In the genomic region with DNA sequence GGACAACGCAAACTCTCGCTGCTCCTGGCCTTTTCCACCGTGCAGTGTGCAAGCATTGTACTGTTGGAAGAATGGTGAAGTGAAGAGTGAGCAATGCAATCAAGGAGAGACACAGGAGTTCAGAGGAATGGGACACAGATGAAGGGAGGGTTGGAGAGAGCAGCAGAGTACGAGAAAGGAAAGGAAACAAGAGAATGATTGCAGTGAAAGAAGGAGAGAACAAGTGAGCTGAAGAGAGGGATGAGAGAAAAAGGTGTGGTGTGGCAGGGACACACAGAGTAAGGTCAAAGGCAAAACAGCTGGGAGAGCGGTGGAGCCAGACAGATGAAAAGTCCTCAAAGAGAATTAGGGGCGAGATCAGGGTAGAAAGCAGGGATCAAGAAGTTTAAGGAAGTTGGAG, we compare ENCODE assay signal across 1 cellular context.
TF ChIP-seq lines count a peak whose summit lies in the region.

No MANE protein-coding gene starts in this region.

TF ChIP-seq in H1, 55 proteins besides CTCF, POLR2A, EP300 and RAD21:
- TF ChIP-seq, protein P1, sequence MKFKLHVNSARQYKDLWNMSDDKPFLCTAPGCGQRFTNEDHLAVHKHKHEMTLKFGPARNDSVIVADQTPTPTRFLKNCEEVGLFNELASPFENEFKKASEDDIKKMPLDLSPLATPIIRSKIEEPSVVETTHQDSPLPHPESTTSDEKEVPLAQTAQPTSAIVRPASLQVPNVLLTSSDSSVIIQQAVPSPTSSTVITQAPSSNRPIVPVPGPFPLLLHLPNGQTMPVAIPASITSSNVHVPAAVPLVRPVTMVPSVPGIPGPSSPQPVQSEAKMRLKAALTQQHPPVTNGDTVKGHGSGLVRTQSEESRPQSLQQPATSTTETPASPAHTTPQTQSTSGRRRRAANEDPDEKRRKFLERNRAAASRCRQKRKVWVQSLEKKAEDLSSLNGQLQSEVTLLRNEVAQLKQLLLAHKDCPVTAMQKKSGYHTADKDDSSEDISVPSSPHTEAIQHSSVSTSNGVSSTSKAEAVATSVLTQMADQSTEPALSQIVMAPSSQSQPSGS (IDR thresholded peaks at IDR 0.05; ENCODE audit: low read length), result no peak
- no peak for TF ChIP-seq SP1 (IDR thresholded peaks at IDR 0.05; ENCODE audit: low read depth, low read length)
- TF ChIP-seq RNF2 (IDR thresholded peaks at IDR 0.05; ENCODE audit: borderline replicate concordance, low read depth, low read length, missing control alignments, poor library complexity, severe bottlenecking), result peak; percentile 23
- TF ChIP-seq RXRA (IDR thresholded peaks at IDR 0.05; ENCODE audit: insufficient read depth, low read depth, low read length), result no peak
- TF ChIP-seq KDM1A (IDR thresholded peaks at IDR 0.05; ENCODE audit: borderline replicate concordance, low read length), result no peak
- no peak for TF ChIP-seq CHD1 (IDR thresholded peaks at IDR 0.05; ENCODE audit: low read depth, low read length)
